ENCODE assay signal across 5 cellular contexts in the genomic region with DNA sequence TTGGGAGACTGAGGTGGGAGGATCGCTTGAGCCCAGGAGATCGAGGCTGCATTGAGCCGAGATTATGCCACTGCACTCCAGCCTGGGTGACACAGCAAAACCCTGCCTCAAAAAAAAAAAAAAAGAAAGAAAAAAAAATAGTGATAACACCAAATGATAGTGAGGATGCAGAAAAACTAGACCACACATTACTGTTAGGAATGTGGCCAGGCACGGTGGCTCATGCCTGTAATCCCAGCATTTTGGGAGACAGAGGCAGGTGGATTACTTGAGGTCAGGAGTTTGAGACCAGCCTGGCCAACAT. TPM values are rescaled to one million over a fixed set of nuclear protein-coding genes. Genes with fewer than 3 reads are reported as not detected.
"Had no signal": no experiment of that assay in that cellular context is flagged by ENCODE, and none has a peak within 500 bp of the region (broad histone marks: within the 10 kb centered on the region; RNA-seq: fewer than 3 reads in every experiment).

No MANE protein-coding gene starts in this region.

RNA-seq across cellular contexts. Expression of gene FXYD4, which starts 40.7 kb away (rescaled TPM):
- total RNA-seq: GM23338, H1, H9, HT-29, IMR-90 had no signal
- polyA plus RNA-seq: GM23338, H1, IMR-90 had no signal
